1 cellular context compared by ENCODE assay signal in the genomic region with DNA sequence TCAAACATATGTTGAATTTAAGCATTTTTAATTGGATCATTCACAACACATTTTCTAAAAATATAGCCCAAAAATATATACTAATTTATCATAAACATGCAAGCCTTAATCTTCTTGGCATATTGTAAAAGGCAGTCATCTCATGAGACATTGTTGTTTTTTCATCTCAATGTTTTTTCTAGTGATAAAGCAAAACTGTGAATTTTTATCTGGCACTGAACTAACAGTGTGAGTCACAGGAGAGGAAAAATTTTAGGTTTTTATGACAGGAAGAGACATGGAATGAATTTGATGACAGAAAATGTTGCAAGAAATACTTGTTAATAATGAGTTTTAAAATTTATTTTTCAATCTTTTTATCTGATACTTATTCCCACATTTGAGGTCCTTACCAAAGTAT.
TF ChIP-seq lines count a peak whose summit lies in the region.

No MANE protein-coding gene starts in this region.

TF ChIP-seq in SK-N-SH, 30 proteins besides CTCF, POLR2A, EP300 and RAD21 (continued from another document):
- TF ChIP-seq, protein P1, sequence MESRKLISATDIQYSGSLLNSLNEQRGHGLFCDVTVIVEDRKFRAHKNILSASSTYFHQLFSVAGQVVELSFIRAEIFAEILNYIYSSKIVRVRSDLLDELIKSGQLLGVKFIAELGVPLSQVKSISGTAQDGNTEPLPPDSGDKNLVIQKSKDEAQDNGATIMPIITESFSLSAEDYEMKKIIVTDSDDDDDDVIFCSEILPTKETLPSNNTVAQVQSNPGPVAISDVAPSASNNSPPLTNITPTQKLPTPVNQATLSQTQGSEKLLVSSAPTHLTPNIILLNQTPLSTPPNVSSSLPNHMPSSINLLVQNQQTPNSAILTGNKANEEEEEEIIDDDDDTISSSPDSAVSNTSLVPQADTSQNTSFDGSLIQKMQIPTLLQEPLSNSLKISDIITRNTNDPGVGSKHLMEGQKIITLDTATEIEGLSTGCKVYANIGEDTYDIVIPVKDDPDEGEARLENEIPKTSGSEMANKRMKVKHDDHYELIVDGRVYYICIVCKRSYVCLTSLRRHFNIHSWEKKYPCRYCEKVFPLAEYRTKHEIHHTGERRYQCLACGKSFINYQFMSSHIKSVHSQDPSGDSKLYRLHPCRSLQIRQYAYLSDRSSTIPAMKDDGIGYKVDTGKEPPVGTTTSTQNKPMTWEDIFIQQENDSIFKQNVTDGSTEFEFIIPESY (IDR thresholded peaks at IDR 0.05; ENCODE audit: borderline replicate concordance, low read depth), result no peak
- TF ChIP-seq MXI1 (IDR thresholded peaks at IDR 0.05; ENCODE audit: low read depth, low read length) (no peak), GATA2 (CRISPR knock-in tag; IDR thresholded peaks at IDR 0.05) (no peak), CHD2 (IDR thresholded peaks at IDR 0.05; ENCODE audit: low read length, partially characterized antibody) (no peak), FOXJ3 (CRISPR knock-in tag; IDR thresholded peaks at IDR 0.05) (no peak), JUND (IDR thresholded peaks at IDR 0.05) (peak; percentile 59), SMC3 (IDR thresholded peaks at IDR 0.05; ENCODE audit: low read depth, low read length) (no peak), RFX5 (IDR thresholded peaks at IDR 0.05; ENCODE audit: low read length) (no peak), TCF12 (IDR thresholded peaks at IDR 0.05) (peak; percentile 76; the same call in 1 of the 2 replicates), SIN3A (IDR thresholded peaks at IDR 0.05; ENCODE audit: borderline replicate concordance, low read depth, low read length) (no peak), MEF2A (IDR thresholded peaks at IDR 0.05; ENCODE audit: borderline replicate concordance, low read depth) (0 out of 2 replicates have a peak, but pooled peaks have one; percentile 15), ELF1 (IDR thresholded peaks at IDR 0.05) (no peak), EZH2phosphoT487 (IDR thresholded peaks at IDR 0.05; ENCODE audit: borderline replicate concordance, low read depth) (no peak), TAF1 (IDR thresholded peaks at IDR 0.05; ENCODE audit: borderline replicate concordance, low read depth, low read length) (no peak), POLR2AphosphoS5 (IDR thresholded peaks at IDR 0.05; ENCODE audit: low read depth, low read length) (no peak), RCOR1 (IDR thresholded peaks at IDR 0.05; ENCODE audit: low read length) (no peak), YY1 (IDR thresholded peaks at IDR 0.05; ENCODE audit: low read depth) (no peak; the same call in 1 of the 2 replicates), NRF1 (IDR thresholded peaks at IDR 0.05; ENCODE audit: low read depth, low read length) (no peak)
- TF ChIP-seq, protein P2, sequence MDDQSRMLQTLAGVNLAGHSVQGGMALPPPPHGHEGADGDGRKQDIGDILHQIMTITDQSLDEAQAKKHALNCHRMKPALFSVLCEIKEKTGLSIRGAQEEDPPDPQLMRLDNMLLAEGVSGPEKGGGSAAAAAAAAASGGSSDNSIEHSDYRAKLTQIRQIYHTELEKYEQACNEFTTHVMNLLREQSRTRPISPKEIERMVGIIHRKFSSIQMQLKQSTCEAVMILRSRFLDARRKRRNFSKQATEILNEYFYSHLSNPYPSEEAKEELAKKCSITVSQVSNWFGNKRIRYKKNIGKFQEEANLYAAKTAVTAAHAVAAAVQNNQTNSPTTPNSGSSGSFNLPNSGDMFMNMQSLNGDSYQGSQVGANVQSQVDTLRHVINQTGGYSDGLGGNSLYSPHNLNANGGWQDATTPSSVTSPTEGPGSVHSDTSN (IDR thresholded peaks at IDR 0.05), result peak; percentile 63
- TF ChIP-seq, protein P3, sequence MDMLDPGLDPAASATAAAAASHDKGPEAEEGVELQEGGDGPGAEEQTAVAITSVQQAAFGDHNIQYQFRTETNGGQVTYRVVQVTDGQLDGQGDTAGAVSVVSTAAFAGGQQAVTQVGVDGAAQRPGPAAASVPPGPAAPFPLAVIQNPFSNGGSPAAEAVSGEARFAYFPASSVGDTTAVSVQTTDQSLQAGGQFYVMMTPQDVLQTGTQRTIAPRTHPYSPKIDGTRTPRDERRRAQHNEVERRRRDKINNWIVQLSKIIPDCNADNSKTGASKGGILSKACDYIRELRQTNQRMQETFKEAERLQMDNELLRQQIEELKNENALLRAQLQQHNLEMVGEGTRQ (IDR thresholded peaks at IDR 0.05; ENCODE audit: borderline replicate concordance, low read depth, low read length), result no peak
- TF ChIP-seq, protein P4, sequence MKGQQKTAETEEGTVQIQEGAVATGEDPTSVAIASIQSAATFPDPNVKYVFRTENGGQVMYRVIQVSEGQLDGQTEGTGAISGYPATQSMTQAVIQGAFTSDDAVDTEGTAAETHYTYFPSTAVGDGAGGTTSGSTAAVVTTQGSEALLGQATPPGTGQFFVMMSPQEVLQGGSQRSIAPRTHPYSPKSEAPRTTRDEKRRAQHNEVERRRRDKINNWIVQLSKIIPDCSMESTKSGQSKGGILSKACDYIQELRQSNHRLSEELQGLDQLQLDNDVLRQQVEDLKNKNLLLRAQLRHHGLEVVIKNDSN (IDR thresholded peaks at IDR 0.05; ENCODE audit: borderline replicate concordance, low read depth), result no peak
- TF ChIP-seq, protein P5, sequence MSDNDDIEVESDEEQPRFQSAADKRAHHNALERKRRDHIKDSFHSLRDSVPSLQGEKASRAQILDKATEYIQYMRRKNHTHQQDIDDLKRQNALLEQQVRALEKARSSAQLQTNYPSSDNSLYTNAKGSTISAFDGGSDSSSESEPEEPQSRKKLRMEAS (IDR thresholded peaks at IDR 0.05; ENCODE audit: low read depth), result no peak
- TF ChIP-seq, protein P6, sequence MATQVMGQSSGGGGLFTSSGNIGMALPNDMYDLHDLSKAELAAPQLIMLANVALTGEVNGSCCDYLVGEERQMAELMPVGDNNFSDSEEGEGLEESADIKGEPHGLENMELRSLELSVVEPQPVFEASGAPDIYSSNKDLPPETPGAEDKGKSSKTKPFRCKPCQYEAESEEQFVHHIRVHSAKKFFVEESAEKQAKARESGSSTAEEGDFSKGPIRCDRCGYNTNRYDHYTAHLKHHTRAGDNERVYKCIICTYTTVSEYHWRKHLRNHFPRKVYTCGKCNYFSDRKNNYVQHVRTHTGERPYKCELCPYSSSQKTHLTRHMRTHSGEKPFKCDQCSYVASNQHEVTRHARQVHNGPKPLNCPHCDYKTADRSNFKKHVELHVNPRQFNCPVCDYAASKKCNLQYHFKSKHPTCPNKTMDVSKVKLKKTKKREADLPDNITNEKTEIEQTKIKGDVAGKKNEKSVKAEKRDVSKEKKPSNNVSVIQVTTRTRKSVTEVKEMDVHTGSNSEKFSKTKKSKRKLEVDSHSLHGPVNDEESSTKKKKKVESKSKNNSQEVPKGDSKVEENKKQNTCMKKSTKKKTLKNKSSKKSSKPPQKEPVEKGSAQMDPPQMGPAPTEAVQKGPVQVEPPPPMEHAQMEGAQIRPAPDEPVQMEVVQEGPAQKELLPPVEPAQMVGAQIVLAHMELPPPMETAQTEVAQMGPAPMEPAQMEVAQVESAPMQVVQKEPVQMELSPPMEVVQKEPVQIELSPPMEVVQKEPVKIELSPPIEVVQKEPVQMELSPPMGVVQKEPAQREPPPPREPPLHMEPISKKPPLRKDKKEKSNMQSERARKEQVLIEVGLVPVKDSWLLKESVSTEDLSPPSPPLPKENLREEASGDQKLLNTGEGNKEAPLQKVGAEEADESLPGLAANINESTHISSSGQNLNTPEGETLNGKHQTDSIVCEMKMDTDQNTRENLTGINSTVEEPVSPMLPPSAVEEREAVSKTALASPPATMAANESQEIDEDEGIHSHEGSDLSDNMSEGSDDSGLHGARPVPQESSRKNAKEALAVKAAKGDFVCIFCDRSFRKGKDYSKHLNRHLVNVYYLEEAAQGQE (IDR thresholded peaks at IDR 0.05; ENCODE audit: low read depth, low read length), result no peak
